ENCODE assay signal across 1 cellular context in the genomic region with DNA sequence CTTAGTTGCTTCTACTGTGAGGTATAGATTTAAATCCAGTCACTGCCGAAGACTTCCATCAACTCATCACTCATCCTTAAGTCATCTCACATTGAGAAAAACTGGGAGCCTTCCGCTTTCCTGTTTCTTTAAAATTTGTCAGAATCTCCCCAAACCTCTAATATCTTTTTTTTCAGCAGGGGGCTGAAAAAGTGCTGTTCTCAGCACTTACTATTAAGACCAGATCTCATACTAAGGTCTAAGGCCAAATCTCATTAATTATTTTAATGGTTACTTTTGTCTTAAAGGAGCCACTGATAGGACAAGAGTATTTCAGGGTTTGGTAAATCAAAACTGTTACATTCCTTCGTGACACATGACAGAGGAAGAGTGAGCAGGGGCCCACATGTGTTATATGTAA.
TF ChIP-seq lines count a peak whose summit lies in the region.

No MANE protein-coding gene starts in this region.

TF ChIP-seq in HepG2, 621 proteins besides CTCF, POLR2A, EP300 and RAD21:
- no peak for TF ChIP-seq ZNF883 (CRISPR knock-in tag; IDR thresholded peaks at IDR 0.05; ENCODE audit: not compliant biosample characterization)
- TF ChIP-seq TCF7 (IDR thresholded peaks at IDR 0.05; ENCODE audit: low read depth): no peak
- peak; percentile 68 for TF ChIP-seq MAFF (IDR thresholded peaks at IDR 0.05; ENCODE audit: low read depth, low read length)
- peak; percentile 48 to 83; a peak in 3 of 4 replicates for TF ChIP-seq MAFK (conservative IDR thresholded peaks at IDR 0.05 in 1 of 2, IDR thresholded peaks at IDR 0.05 in 1 of 2; ENCODE audit: low read length in 2 of 2)
